Comparison of ENCODE assay signal across 9 cellular contexts in genomic region chr19:18225702-18226468, GRCh38. TPM values are rescaled to one million over a fixed set of nuclear protein-coding genes. Genes with fewer than 3 reads are reported as not detected.
DNase-seq lines count a peak whose midpoint lies in the region; ATAC-seq, FAIRE-seq and TF ChIP-seq lines count a peak whose summit lies in the region.
"Had no signal": no experiment of that assay in that cellular context is flagged by ENCODE, and none has a peak within 500 bp of the region (broad histone marks: within the 10 kb centered on the region; RNA-seq: fewer than 3 reads in every experiment).

TSS of gene PDE4C (minus strand) at chr19:18226438. CDS start at chr19:18226415, 23 bp downstream.

- no peak for TF ChIP-seq EP300 in sigmoid colon (IDR thresholded peaks at IDR 0.05)

- no peak for ATAC-seq in PC-3
- ATAC-seq in left ventricle myocardium superior, result peak; percentile 24

- intact Hi-C loops in PC-3 (cut with micrococcal nuclease), result no loop called here
- intact Hi-C loops in left ventricle myocardium superior (cut with micrococcal nuclease), result no loop called here
- intact Hi-C loops in sigmoid colon (cut with DNase I), result loop anchor here (2.0 kb wide), 1 partner anchor 75 kb away; no protein-coding TSS in a partner anchor
- intact Hi-C loops in posterior vena cava (cut with DNase I), result no loop called here
- intact Hi-C loops in prostate gland (cut with DNase I), result no loop called here

- no TSS peak for BruUV-seq in PC-3 (replicated peaks; lab: Mats Ljungman, UMichigan)

- DNase-seq in GM12891 (ENCODE audit: insufficient read length, low spot score) (no peak), PC-3 (no peak), left ventricle myocardium superior (peak; percentile 69), sigmoid colon (peak; percentile 74), posterior vena cava (ENCODE audit: low spot score) (no peak), NCI-H2029 (lab: John Stamatoyannopoulos, UW) (no peak), prostate gland (ENCODE audit: low spot score) (no peak), HCEC 1CT (no peak)
- DNase-seq: NCI-H510A had no signal

- H3K4me2 ChIP-seq in PC-3 (ENCODE audit: low read length), result peak within 1 kb of the TSS; percentile 85; the same call in 1 of the 2 replicates

- H3F3A ChIP-seq in PC-3 (ENCODE audit: low read length, unreplicated experiment), result no peaks in the 10 kb centered on the region

- H3K9me3 ChIP-seq in PC-3 (ENCODE audit: low read length) (no peaks in the 10 kb centered on the region), sigmoid colon (no peaks in the 10 kb centered on the region), prostate gland (no peaks in the 10 kb centered on the region)

- POLR2A ChIA-PET in PC-3 (lab: Charles Lee; ENCODE audit: unreplicated experiment), result no interaction called here

- H3K9ac ChIP-seq in PC-3 (ENCODE audit: low read length), result no peak within 1 kb of the TSS

- WGBS in sigmoid colon, 2 donors, result 4 to 6% methylated on average over 51 of the region's 51 CpGs
- WGBS in prostate gland, result 8% methylated on average over 43 of the region's 51 CpGs

- no peak within 1 kb of the TSS for H3K27ac ChIP-seq in PC-3 (ENCODE audit: low read length)
- H3K27ac ChIP-seq in sigmoid colon, result peak within 1 kb of the TSS; percentile 25 to 72 (median 44)
- H3K27ac ChIP-seq in prostate gland, result peak within 1 kb of the TSS in 1 of 2 donors; percentile 23

- no peak within 1 kb of the TSS for H3K4me3 ChIP-seq in PC-3 (ENCODE audit: low read length)
- H3K4me3 ChIP-seq in sigmoid colon, result peak within 1 kb of the TSS in 2 of 4 donors; percentile 26 to 49
- no peak within 1 kb of the TSS for H3K4me3 ChIP-seq in prostate gland

- H3K79me2 ChIP-seq in PC-3 (ENCODE audit: low read length), result no peaks in the 10 kb centered on the region

- TF ChIP-seq CTCF in PC-3 (conservative IDR thresholded peaks at IDR 0.05; ENCODE audit: low read depth, low read length), result no peak
- TF ChIP-seq CTCF in sigmoid colon (IDR thresholded peaks at IDR 0.05), result no peak
- TF ChIP-seq CTCF in prostate gland (IDR thresholded peaks at IDR 0.05), result no peak

- no peaks in the 10 kb centered on the region for H3K9me2 ChIP-seq in PC-3 (replicated peaks; ENCODE audit: low read length)

- H3K36me3 ChIP-seq in PC-3 (ENCODE audit: low read depth, low read length), result no peaks in the 10 kb centered on the region
- H3K36me3 ChIP-seq in sigmoid colon, result no peaks in the 10 kb centered on the region
- H3K36me3 ChIP-seq in prostate gland, result no peaks in the 10 kb centered on the region

- no peaks in the 10 kb centered on the region for H4K20me1 ChIP-seq in PC-3 (ENCODE audit: low read length)

- H2AFZ ChIP-seq in PC-3 (ENCODE audit: low read length), result no peak within 1 kb of the TSS

- CTCF ChIA-PET in PC-3 (lab: Charles Lee), result no interaction called here

- H3K27me3 ChIP-seq in PC-3 (ENCODE audit: low read length), result peaks cover 9% of the 10 kb centered on the region
- H3K27me3 ChIP-seq in sigmoid colon, result peaks cover 0 to 57% (median 22%) of the 10 kb centered on the region in 3 donors
- peaks cover 17% of the 10 kb centered on the region for H3K27me3 ChIP-seq in prostate gland (replicated peaks; ENCODE audit: insufficient read depth)

- peak; percentile 31 for FAIRE-seq in GM12891 (lab: Jason Lieb, UNC)

- peaks cover 8% of the 10 kb centered on the region; the same call in 1 of the 2 replicates for H3K4me1 ChIP-seq in PC-3 (ENCODE audit: insufficient read depth, low read length)
- peaks cover 0 to 45% (median 36%) of the 10 kb centered on the region in 4 donors for H3K4me1 ChIP-seq in sigmoid colon
- peaks cover 6% of the 10 kb centered on the region for H3K4me1 ChIP-seq in prostate gland (replicated peaks)

- TF ChIP-seq POLR2A in GM12891 (IDR thresholded peaks at IDR 0.05; ENCODE audit: low read depth, low read length), result no peak
- no peak for TF ChIP-seq POLR2A in sigmoid colon (IDR thresholded peaks at IDR 0.05)
- TF ChIP-seq POLR2A in prostate gland (IDR thresholded peaks at IDR 0.05), result no peak

TF ChIP-seq in GM12891, 5 proteins besides CTCF, POLR2A, EP300 and RAD21:
- TF ChIP-seq SPI1 (IDR thresholded peaks at IDR 0.05; ENCODE audit: low read depth, low read length) (no peak), POLR2AphosphoS5 (IDR thresholded peaks at IDR 0.05; ENCODE audit: low read depth, low read length) (no peak)

RNA-seq across cellular contexts. Expression of gene PDE4C, which starts in this region (rescaled TPM):
- polyA plus RNA-seq in GM12891 (2012; ENCODE audit: low read depth, missing spikeins), result 0.17 TPM
- total RNA-seq in PC-3 (2014; rRNA removed), result 1.8 TPM in 1 of 2 replicates, not detected in the other
- total RNA-seq in left ventricle myocardium superior, result 1.2 TPM
- 1 to 10 TPM; 1.8 to 8.6 (median 4.5) TPM for total RNA-seq in sigmoid colon
- 1 to 10 TPM in 1 of 3 donors, not detected in 2; 4.0 TPM for polyA plus RNA-seq in sigmoid colon
- total RNA-seq in posterior vena cava, result 1 to 10 TPM in 1 of 2 donors, under 1 TPM in 1; 0.90 to 1.1 TPM
- 1 to 10 TPM in 1 of 2 donors, under 1 TPM in 1; 0.27 to 1.6 TPM for total RNA-seq in prostate gland

Comparison
In these comparisons a context has a peak if more than half of its experiments do, and no peak if none do; other contexts are left out.
1. DNase-seq: peak in left ventricle myocardium superior (single experiment) and sigmoid colon (single experiment); none in GM12891 (single experiment), PC-3 (single experiment), posterior vena cava (single experiment), NCI-H2029 (single experiment), prostate gland (single experiment) and HCEC 1CT (single experiment).